In genomic region chrX:55011294-55011693, GRCh38 we compare ENCODE assay signal across 1 cellular context.
TF ChIP-seq lines count a peak whose summit lies in the region.

No MANE protein-coding gene starts in this region.

TF ChIP-seq in GM12878, 131 proteins besides CTCF, POLR2A, EP300 and RAD21:
- TF ChIP-seq NKRF (conservative IDR thresholded peaks at IDR 0.05): no peak
- TF ChIP-seq ZNF217 (IDR thresholded peaks at IDR 0.05): no peak
- no peak for TF ChIP-seq TCF3 (IDR thresholded peaks at IDR 0.05; ENCODE audit: borderline replicate concordance, insufficient read depth, low read depth, low read length)
- no peak for TF ChIP-seq ZBTB40 (IDR thresholded peaks at IDR 0.05; ENCODE audit: borderline replicate concordance)
- TF ChIP-seq, protein P1, sequence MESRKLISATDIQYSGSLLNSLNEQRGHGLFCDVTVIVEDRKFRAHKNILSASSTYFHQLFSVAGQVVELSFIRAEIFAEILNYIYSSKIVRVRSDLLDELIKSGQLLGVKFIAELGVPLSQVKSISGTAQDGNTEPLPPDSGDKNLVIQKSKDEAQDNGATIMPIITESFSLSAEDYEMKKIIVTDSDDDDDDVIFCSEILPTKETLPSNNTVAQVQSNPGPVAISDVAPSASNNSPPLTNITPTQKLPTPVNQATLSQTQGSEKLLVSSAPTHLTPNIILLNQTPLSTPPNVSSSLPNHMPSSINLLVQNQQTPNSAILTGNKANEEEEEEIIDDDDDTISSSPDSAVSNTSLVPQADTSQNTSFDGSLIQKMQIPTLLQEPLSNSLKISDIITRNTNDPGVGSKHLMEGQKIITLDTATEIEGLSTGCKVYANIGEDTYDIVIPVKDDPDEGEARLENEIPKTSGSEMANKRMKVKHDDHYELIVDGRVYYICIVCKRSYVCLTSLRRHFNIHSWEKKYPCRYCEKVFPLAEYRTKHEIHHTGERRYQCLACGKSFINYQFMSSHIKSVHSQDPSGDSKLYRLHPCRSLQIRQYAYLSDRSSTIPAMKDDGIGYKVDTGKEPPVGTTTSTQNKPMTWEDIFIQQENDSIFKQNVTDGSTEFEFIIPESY (IDR thresholded peaks at IDR 0.05): no peak
- TF ChIP-seq HDAC6 (IDR thresholded peaks at IDR 0.05; ENCODE audit: unreplicated experiment): no peak
- TF ChIP-seq POLR2AphosphoS2 (IDR thresholded peaks at IDR 0.05; ENCODE audit: low read depth, low read length): no peak
